16 cellular contexts compared by ENCODE assay signal in genomic region chr4:134627386-134627785, GRCh38.
A peak's percentile ranks its signal among the peaks of the same experiment; 100 is the strongest.
DNase-seq lines count a peak whose midpoint lies in the region; ATAC-seq and TF ChIP-seq lines count a peak whose summit lies in the region.
"Had no signal": no experiment of that assay in that cellular context is flagged by ENCODE, and none has a peak within 500 bp of the region (broad histone marks: within the 10 kb centered on the region; RNA-seq: fewer than 3 reads in every experiment).

No MANE protein-coding gene starts in this region.

- H3K27me3 Mint-ChIP-seq in WTC11 (ENCODE audit: low read depth), result no peaks in the 10 kb centered on the region
- peaks cover 3% of the 10 kb centered on the region for H3K27me3 Mint-ChIP-seq in nephron (ENCODE audit: low read depth)

- H3K4me1 ChIP-seq in right cardiac atrium (ENCODE audit: control insufficient read depth, insufficient read depth, low read length), result no peaks in the 10 kb centered on the region

- peak; percentile 50 for ATAC-seq in WTC11
- no peak for ATAC-seq in right cardiac atrium
- ATAC-seq in HG02970 (IDR thresholded peaks at IDR 0.05; ENCODE audit: low FRiP score, unreplicated experiment), result no peak
- ATAC-seq in HG03139 (IDR thresholded peaks at IDR 0.05; ENCODE audit: unreplicated experiment), result no peak

- H3K27ac Mint-ChIP-seq in WTC11 (peak overlapping the region; percentile 93), nephron (peak overlapping the region; percentile 93 to 99 (median 96))

- TF ChIP-seq CTCF in WTC11 (IDR thresholded peaks at IDR 0.05) (no peak), nephron (IDR thresholded peaks at IDR 0.05; ENCODE audit: unreplicated experiment in 3 of 3) (no peak)

- peak; percentile 19 for DNase-seq in ELF-1 (ENCODE audit: low read depth, low spot score)
- peak; percentile 28 for DNase-seq in WTC11 (ENCODE audit: low spot score)
- peak; percentile 65 for DNase-seq in islet precursor cell
- DNase-seq in SKM-1 (lab: John Stamatoyannopoulos, UW; ENCODE audit: unreplicated experiment), result no peak
- DNase-seq in right cardiac atrium, result no peak
- DNase-seq: AML-193, Karpas-422, NCI-H187 treated with DMSO at 0.1 percent for 48 hours, NCI-H510A, NCI-H82, SHP77 had no signal

- H3K9me3 Mint-ChIP-seq in WTC11, result peaks cover 3% of the 10 kb centered on the region
- no peaks in the 10 kb centered on the region for H3K9me3 Mint-ChIP-seq in nephron

- no peaks in the 10 kb centered on the region for H3K9me3 ChIP-seq in right cardiac atrium (ENCODE audit: control insufficient read depth, low read length)
- H3K9me3 ChIP-seq: Caco-2, Peyer's patch had no signal

- CTCF ChIA-PET in WTC11 (lab: Charles Lee), result interaction anchor here (1.6 kb wide), 1 partner anchor 9 kb away, joined by 3 read pairs; no protein-coding TSS in a partner anchor

- no peak overlapping the region for H3K27ac ChIP-seq in right cardiac atrium (ENCODE audit: low read length)
- H3K27ac ChIP-seq: Peyer's patch had no signal

- POLR2A ChIA-PET in WTC11 (lab: Charles Lee), result no interaction called here

- 97% methylated on average over 3 of the region's 3 CpGs for WGBS in right cardiac atrium

- H3K4me3 Mint-ChIP-seq in WTC11 (no peak overlapping the region), nephron (peak overlapping the region in 1 of 3 experiments; percentile 11)

- no peak overlapping the region for H3K4me3 ChIP-seq in right cardiac atrium (ENCODE audit: low read length)
- H3K4me3 ChIP-seq: Peyer's patch had no signal

- no peaks in the 10 kb centered on the region for H3K27me3 ChIP-seq in right cardiac atrium (ENCODE audit: control insufficient read depth, insufficient read depth)
- H3K27me3 ChIP-seq: Peyer's patch had no signal

- H3K4me1 Mint-ChIP-seq in WTC11, result peaks cover 67% of the 10 kb centered on the region
- H3K4me1 Mint-ChIP-seq in nephron, result peaks cover 49% of the 10 kb centered on the region

- intact Hi-C loops in right cardiac atrium (cut with DNase I), result no loop called here

- 0 out of 2 replicates have a peak, but pooled peaks cover 2% of the 10 kb centered on the region for H3K36me3 Mint-ChIP-seq in WTC11
- no peaks in the 10 kb centered on the region for H3K36me3 Mint-ChIP-seq in nephron (ENCODE audit: low read depth)

TF ChIP-seq in WTC11, 78 proteins besides CTCF, POLR2A, EP300 and RAD21:
- TF ChIP-seq JAZF1 (CRISPR knock-in tag; IDR thresholded peaks at IDR 0.05) (no peak), ATF1 (CRISPR knock-in tag; IDR thresholded peaks at IDR 0.05) (no peak), IRF2 (CRISPR knock-in tag; IDR thresholded peaks at IDR 0.05; ENCODE audit: borderline replicate concordance, low read depth) (no peak), FOXK1 (CRISPR knock-in tag; IDR thresholded peaks at IDR 0.05) (no peak), ZNF416 (CRISPR knock-in tag; IDR thresholded peaks at IDR 0.05) (no peak), STAT6 (CRISPR knock-in tag; conservative IDR thresholded peaks at IDR 0.05; ENCODE audit: low read depth) (no peak), FOXP4 (CRISPR knock-in tag; IDR thresholded peaks at IDR 0.05) (no peak), MYBL2 (CRISPR knock-in tag; IDR thresholded peaks at IDR 0.05) (no peak)

Comparison
In these comparisons a context has a peak if more than half of its experiments do, and no peak if none do; other contexts are left out.
1. DNase-seq: peak in ELF-1 (single experiment), WTC11 (single experiment) and islet precursor cell (single experiment); none in SKM-1 (single experiment) and right cardiac atrium (0 of 3).